ENCODE assay signal across 21 cellular contexts in the genomic region with DNA sequence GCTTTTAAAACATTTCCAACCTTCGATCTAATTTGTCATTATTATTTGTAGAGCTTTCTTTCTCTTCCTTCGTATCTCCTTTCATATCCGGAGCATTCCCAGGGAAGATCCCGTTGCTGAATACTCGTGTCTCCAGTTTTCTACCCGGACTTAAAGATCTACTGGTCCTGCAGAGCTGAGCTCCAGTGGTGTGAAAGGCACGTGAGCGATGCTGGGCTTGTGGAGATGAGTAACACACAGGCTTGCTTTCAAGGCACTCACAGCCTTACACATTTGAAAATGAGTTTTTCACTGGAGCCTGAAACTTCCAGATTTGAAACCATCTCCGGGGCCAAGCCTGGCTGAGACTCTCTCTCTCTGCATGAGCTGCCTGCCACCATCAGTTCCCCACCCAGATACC.
"Had no signal": no experiment of that assay in that cellular context is flagged by ENCODE, and none has a peak within 500 bp of the region (broad histone marks: within the 10 kb centered on the region; RNA-seq: fewer than 3 reads in every experiment).

No MANE protein-coding gene starts in this region.

- H3K4me3 ChIP-seq: esophagus squamous epithelium, mucosa of descending colon, ovary, right lobe of liver, stomach had no signal

- H3K27ac Mint-ChIP-seq: activated B cell treated with CpG ODN at 0.5 μM for 24 hours; activated CD4-positive, alpha-beta memory T cell treated with anti-CD3 and anti-CD28 coated beads for 36 hours; activated naive CD8-positive, alpha-beta T cell treated with anti-CD3 and anti-CD28 coated beads, Interleukin-2, amount 10 ng/mL, durations not matched to agents 7 days and 5 days; activated T-helper 1 cell treated with anti-CD3 and anti-CD28 coated beads, Interleukin-12 subunit alpha, Interleukin-12 subunit beta, Interleukin-2, Interleukin-4 antibody, amounts not matched to agents 30 ng/mL and 10 ng/mL and 1 ng/mL, durations not matched to agents 14 hours and 24 hours and 36 hours; dendritic cell treated with granulocyte-macrophage colony-stimulating factor and Interleukin-4, amounts not matched to agents 40 ng/mL and 50 ng/mL, for 4 days; type B pancreatic cell had no signal

- H3K27me3 Mint-ChIP-seq: activated CD4-positive, alpha-beta memory T cell treated with anti-CD3 and anti-CD28 coated beads for 36 hours; activated naive CD8-positive, alpha-beta T cell treated with anti-CD3 and anti-CD28 coated beads, Interleukin-2, amount 10 ng/mL, durations not matched to agents 7 days and 5 days had no signal

- ATAC-seq: mucosa of descending colon had no signal

- H3K27ac ChIP-seq: esophagus squamous epithelium, ovary, right lobe of liver, stomach had no signal

- H3K9ac ChIP-seq: SK-N-SH had no signal

- H3K4me1 Mint-ChIP-seq: activated B cell treated with CpG ODN at 0.5 μM for 24 hours; activated naive CD8-positive, alpha-beta T cell treated with anti-CD3 and anti-CD28 coated beads, Interleukin-2, amount 10 ng/mL, durations not matched to agents 7 days and 5 days; naive B cell had no signal

- H3K36me3 ChIP-seq: esophagus squamous epithelium, ovary, right lobe of liver, stomach had no signal

- H3K9me3 ChIP-seq: esophagus squamous epithelium, mucosa of descending colon, ovary, right lobe of liver, SK-N-SH, stomach had no signal

- H3K4me3 Mint-ChIP-seq: activated B cell treated with CpG ODN at 0.5 μM for 24 hours; activated CD4-positive, alpha-beta memory T cell treated with anti-CD3 and anti-CD28 coated beads for 36 hours; activated naive CD8-positive, alpha-beta T cell treated with anti-CD3 and anti-CD28 coated beads, Interleukin-2, amount 10 ng/mL, durations not matched to agents 7 days and 5 days; activated T-helper 1 cell treated with anti-CD3 and anti-CD28 coated beads, Interleukin-12 subunit alpha, Interleukin-12 subunit beta, Interleukin-2, Interleukin-4 antibody, amounts not matched to agents 30 ng/mL and 10 ng/mL and 1 ng/mL, durations not matched to agents 14 hours and 24 hours and 36 hours; dendritic cell treated with granulocyte-macrophage colony-stimulating factor and Interleukin-4, amounts not matched to agents 40 ng/mL and 50 ng/mL, for 4 days; naive B cell; type B pancreatic cell had no signal

- H3K4me1 ChIP-seq: esophagus squamous epithelium, right lobe of liver had no signal

- H3K4me2 ChIP-seq: SK-N-SH had no signal

- H3K27me3 ChIP-seq: esophagus squamous epithelium, ovary, right lobe of liver, stomach had no signal

- DNase-seq: activated B cell treated with CpG ODN at 0.5 μM for 24 hours; activated CD4-positive, alpha-beta memory T cell treated with anti-CD3 and anti-CD28 coated beads for 36 hours; activated CD4-positive, alpha-beta T cell treated with anti-CD3 and anti-CD28 coated beads for 4 hours; activated naive CD4-positive, alpha-beta T cell treated with Interleukin-2 at 50 U/mL for 16 hours; activated naive CD8-positive, alpha-beta T cell treated with anti-CD3 and anti-CD28 coated beads, Interleukin-2, amount 10 ng/mL, durations not matched to agents 7 days and 5 days; activated T-cell treated with anti-CD3 and anti-CD28 coated beads for 4 hours; cerebellar nuclear complex; effector memory CD4-positive, alpha-beta T cell; esophagus squamous epithelium; left ventricle myocardium superior; mucosa of descending colon; naive B cell; ovary; right lobe of liver; small intestine; stimulated activated CD4-positive, alpha-beta T cell treated with anti-CD3 and anti-CD28 coated beads, Interleukin-4, amount 100 ng/mL, for 1 hour; stomach had no signal

- H3K36me3 Mint-ChIP-seq: activated CD4-positive, alpha-beta memory T cell treated with anti-CD3 and anti-CD28 coated beads for 36 hours; activated naive CD8-positive, alpha-beta T cell treated with anti-CD3 and anti-CD28 coated beads, Interleukin-2, amount 10 ng/mL, durations not matched to agents 7 days and 5 days; naive B cell; type B pancreatic cell had no signal

- H3K9me3 Mint-ChIP-seq: activated B cell treated with CpG ODN at 0.5 μM for 24 hours; activated CD4-positive, alpha-beta memory T cell treated with anti-CD3 and anti-CD28 coated beads for 36 hours; activated naive CD8-positive, alpha-beta T cell treated with anti-CD3 and anti-CD28 coated beads, Interleukin-2, amount 10 ng/mL, durations not matched to agents 7 days and 5 days; activated T-helper 1 cell treated with anti-CD3 and anti-CD28 coated beads, Interleukin-12 subunit alpha, Interleukin-12 subunit beta, Interleukin-2, Interleukin-4 antibody, amounts not matched to agents 30 ng/mL and 10 ng/mL and 1 ng/mL, durations not matched to agents 14 hours and 24 hours and 36 hours; dendritic cell treated with granulocyte-macrophage colony-stimulating factor and Interleukin-4, amounts not matched to agents 40 ng/mL and 50 ng/mL, for 4 days; type B pancreatic cell had no signal
